14 cellular contexts compared by ENCODE assay signal in the genomic region with DNA sequence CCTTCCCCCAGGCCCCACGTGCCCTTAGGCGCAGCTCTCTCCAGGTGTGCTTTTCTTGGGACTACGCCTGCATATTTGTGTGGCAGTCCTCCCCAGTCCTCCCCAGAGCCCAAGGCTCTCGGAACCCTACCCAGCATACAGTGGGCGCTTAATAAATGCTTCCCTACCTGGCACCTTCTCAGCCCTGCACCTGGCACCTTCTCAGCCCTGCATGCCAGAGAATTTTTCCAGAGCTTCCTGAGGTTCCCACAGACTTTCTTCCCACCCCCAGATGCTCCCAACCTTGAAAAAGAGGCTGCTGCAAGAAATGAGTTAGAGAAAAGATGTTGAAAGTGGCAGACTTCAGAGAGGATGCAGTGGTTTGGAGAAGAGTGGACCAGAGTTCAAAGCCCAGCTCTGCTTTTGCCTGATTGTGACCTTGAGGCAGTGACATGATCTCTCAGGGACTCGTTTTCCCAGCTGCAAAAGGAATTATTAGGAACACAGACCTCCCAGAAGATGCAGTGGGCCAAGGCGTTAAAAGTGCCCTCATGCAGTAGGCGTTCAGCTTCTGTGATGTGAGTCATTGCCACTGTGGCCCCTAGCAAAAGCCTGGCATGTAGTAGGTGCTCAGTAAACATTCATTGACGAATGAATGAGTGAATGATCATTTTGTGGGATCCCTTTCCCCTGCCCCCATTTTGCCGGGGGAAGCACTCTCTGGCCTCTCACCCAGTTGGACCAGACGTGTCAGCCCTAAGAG.
A peak's percentile ranks its signal among the peaks of the same experiment; 100 is the strongest.
DNase-seq lines count a peak whose midpoint lies in the region; ATAC-seq and TF ChIP-seq lines count a peak whose summit lies in the region.
"Had no signal": no experiment of that assay in that cellular context is flagged by ENCODE, and none has a peak within 500 bp of the region (broad histone marks: within the 10 kb centered on the region; RNA-seq: fewer than 3 reads in every experiment).

No MANE protein-coding gene starts in this region.

- H3K9ac ChIP-seq in colonic mucosa (ENCODE audit: low read depth in 2 of 2, low read length in 2 of 2) = no peak overlapping the region
- H3K9ac ChIP-seq: BLaER1 treated with 17β-estradiol and CSF1 and Interleukin-3, amounts not matched to agents 10 nM and 100 nM had no signal

- peak; percentile 50 for ATAC-seq in activated naive CD8-positive, alpha-beta T cell treated with anti-CD3 and anti-CD28 coated beads, Interleukin-2, amount 10 ng/mL, durations not matched to agents 7 days and 5 days (ENCODE audit: low read depth)
- ATAC-seq in WTC11 (no peak), esophagus mucosa (no peak)
- ATAC-seq: CD8-positive, alpha-beta T cell; HCT116 had no signal

- CTCF ChIA-PET in WTC11 (lab: Charles Lee) = interaction anchor here (1.0 kb wide), 1 partner anchor 97 kb away, joined by 3 read pairs; no protein-coding TSS in a partner anchor

- H3K36me3 Mint-ChIP-seq in activated naive CD8-positive, alpha-beta T cell treated with anti-CD3 and anti-CD28 coated beads, Interleukin-2, amount 10 ng/mL, durations not matched to agents 7 days and 5 days = no peaks in the 10 kb centered on the region
- H3K36me3 Mint-ChIP-seq in activated naive CD8-positive, alpha-beta T cell treated with anti-CD3 and anti-CD28 coated beads for 36 hours = no peaks in the 10 kb centered on the region
- H3K36me3 Mint-ChIP-seq in WTC11 (no peaks in the 10 kb centered on the region), brain (no peaks in the 10 kb centered on the region)
- H3K36me3 Mint-ChIP-seq: CD8-positive, alpha-beta T cell had no signal

- no peak overlapping the region for H3K27ac Mint-ChIP-seq in activated naive CD8-positive, alpha-beta T cell treated with anti-CD3 and anti-CD28 coated beads, Interleukin-2, amount 10 ng/mL, durations not matched to agents 7 days and 5 days
- no peak overlapping the region for H3K27ac Mint-ChIP-seq in activated naive CD8-positive, alpha-beta T cell treated with anti-CD3 and anti-CD28 coated beads for 36 hours
- 0 out of 2 replicates have a peak overlapping the region, but pooled peaks have one; percentile 11 for H3K27ac Mint-ChIP-seq in WTC11
- peak overlapping the region in 3 of 5 experiments; percentile 14 to 81 (median 17) for H3K27ac Mint-ChIP-seq in brain
- H3K27ac Mint-ChIP-seq: B cell; CD8-positive, alpha-beta T cell; GM23338 had no signal

- H3K4me3 ChIP-seq in colonic mucosa = no peak overlapping the region
- H3K4me3 ChIP-seq: BLaER1 treated with 17β-estradiol and CSF1 and Interleukin-3, amounts not matched to agents 10 nM and 100 nM; GM23338 had no signal

- peak overlapping the region; percentile 12 for H3K4me3 Mint-ChIP-seq in activated naive CD8-positive, alpha-beta T cell treated with anti-CD3 and anti-CD28 coated beads, Interleukin-2, amount 10 ng/mL, durations not matched to agents 7 days and 5 days
- no peak overlapping the region for H3K4me3 Mint-ChIP-seq in activated naive CD8-positive, alpha-beta T cell treated with anti-CD3 and anti-CD28 coated beads for 36 hours
- H3K4me3 Mint-ChIP-seq in WTC11 (no peak overlapping the region), brain (no peak overlapping the region)
- H3K4me3 Mint-ChIP-seq: B cell; CD8-positive, alpha-beta T cell; GM23338 had no signal

- intact Hi-C loops in colonic mucosa (cut with DNase I) = no loop called here

- POLR2A ChIA-PET in activated naive CD8-positive, alpha-beta T cell treated with anti-CD3 and anti-CD28 coated beads, Interleukin-2, amount 10 ng/mL, durations not matched to agents 7 days and 5 days (lab: Charles Lee) = no interaction called here
- POLR2A ChIA-PET in WTC11 (lab: Charles Lee) = no interaction called here

- DNase-seq in activated naive CD8-positive, alpha-beta T cell treated with anti-CD3 and anti-CD28 coated beads, Interleukin-2, amount 10 ng/mL, durations not matched to agents 7 days and 5 days = no peak
- DNase-seq in activated naive CD8-positive, alpha-beta T cell treated with anti-CD3 and anti-CD28 coated beads for 36 hours = no peak
- DNase-seq in WTC11 (ENCODE audit: low spot score) (no peak), putamen (ENCODE audit: low spot score) (peak; percentile 57), colonic mucosa (no peak), DMS153 (lab: John Stamatoyannopoulos, UW) (no peak)
- DNase-seq: Calu3; CD8-positive, alpha-beta T cell had no signal

- H3K36me3 ChIP-seq in colonic mucosa = no peaks in the 10 kb centered on the region
- H3K36me3 ChIP-seq: BLaER1 treated with 17β-estradiol and CSF1 and Interleukin-3, amounts not matched to agents 10 nM and 100 nM had no signal

- H3K9me3 Mint-ChIP-seq in activated naive CD8-positive, alpha-beta T cell treated with anti-CD3 and anti-CD28 coated beads, Interleukin-2, amount 10 ng/mL, durations not matched to agents 7 days and 5 days = no peaks in the 10 kb centered on the region
- H3K9me3 Mint-ChIP-seq in activated naive CD8-positive, alpha-beta T cell treated with anti-CD3 and anti-CD28 coated beads for 36 hours = no peaks in the 10 kb centered on the region
- no peaks in the 10 kb centered on the region for H3K9me3 Mint-ChIP-seq in WTC11
- no peaks in the 10 kb centered on the region for H3K9me3 Mint-ChIP-seq in brain
- H3K9me3 Mint-ChIP-seq: CD8-positive, alpha-beta T cell; GM23338 had no signal

- TF ChIP-seq CTCF in WTC11 (IDR thresholded peaks at IDR 0.05) (no peak), brain (conservative IDR thresholded peaks at IDR 0.05) (no peak), colonic mucosa (IDR thresholded peaks at IDR 0.05) (no peak)

- H3K9me3 ChIP-seq in colonic mucosa = no peaks in the 10 kb centered on the region
- H3K9me3 ChIP-seq: BLaER1 treated with 17β-estradiol and CSF1 and Interleukin-3, amounts not matched to agents 10 nM and 100 nM had no signal

- H3K4me1 ChIP-seq in colonic mucosa = no peaks in the 10 kb centered on the region

- H3K4me1 Mint-ChIP-seq in activated naive CD8-positive, alpha-beta T cell treated with anti-CD3 and anti-CD28 coated beads, Interleukin-2, amount 10 ng/mL, durations not matched to agents 7 days and 5 days = peaks cover 15% of the 10 kb centered on the region
- H3K4me1 Mint-ChIP-seq in activated naive CD8-positive, alpha-beta T cell treated with anti-CD3 and anti-CD28 coated beads for 36 hours = no peaks in the 10 kb centered on the region
- H3K4me1 Mint-ChIP-seq in WTC11 (peaks cover 13% of the 10 kb centered on the region), brain (peaks cover 41% of the 10 kb centered on the region)
- H3K4me1 Mint-ChIP-seq: B cell had no signal

- peaks cover 14% of the 10 kb centered on the region for H3K27me3 Mint-ChIP-seq in activated naive CD8-positive, alpha-beta T cell treated with anti-CD3 and anti-CD28 coated beads, Interleukin-2, amount 10 ng/mL, durations not matched to agents 7 days and 5 days
- peaks cover 12% of the 10 kb centered on the region for H3K27me3 Mint-ChIP-seq in activated naive CD8-positive, alpha-beta T cell treated with anti-CD3 and anti-CD28 coated beads for 36 hours
- no peaks in the 10 kb centered on the region for H3K27me3 Mint-ChIP-seq in WTC11 (ENCODE audit: low read depth)
- H3K27me3 Mint-ChIP-seq in brain = peaks cover 6% of the 10 kb centered on the region

- H3K27me3 ChIP-seq in colonic mucosa = no peaks in the 10 kb centered on the region
- H3K27me3 ChIP-seq: BLaER1 treated with 17β-estradiol and CSF1 and Interleukin-3, amounts not matched to agents 10 nM and 100 nM had no signal

- H3K27ac ChIP-seq in colonic mucosa = no peak overlapping the region
- H3K27ac ChIP-seq: BLaER1 treated with 17β-estradiol and CSF1 and Interleukin-3, amounts not matched to agents 10 nM and 100 nM had no signal

TF ChIP-seq in WTC11, 78 proteins besides CTCF, POLR2A, EP300 and RAD21 (continues in another document):
- TF ChIP-seq, protein P1, sequence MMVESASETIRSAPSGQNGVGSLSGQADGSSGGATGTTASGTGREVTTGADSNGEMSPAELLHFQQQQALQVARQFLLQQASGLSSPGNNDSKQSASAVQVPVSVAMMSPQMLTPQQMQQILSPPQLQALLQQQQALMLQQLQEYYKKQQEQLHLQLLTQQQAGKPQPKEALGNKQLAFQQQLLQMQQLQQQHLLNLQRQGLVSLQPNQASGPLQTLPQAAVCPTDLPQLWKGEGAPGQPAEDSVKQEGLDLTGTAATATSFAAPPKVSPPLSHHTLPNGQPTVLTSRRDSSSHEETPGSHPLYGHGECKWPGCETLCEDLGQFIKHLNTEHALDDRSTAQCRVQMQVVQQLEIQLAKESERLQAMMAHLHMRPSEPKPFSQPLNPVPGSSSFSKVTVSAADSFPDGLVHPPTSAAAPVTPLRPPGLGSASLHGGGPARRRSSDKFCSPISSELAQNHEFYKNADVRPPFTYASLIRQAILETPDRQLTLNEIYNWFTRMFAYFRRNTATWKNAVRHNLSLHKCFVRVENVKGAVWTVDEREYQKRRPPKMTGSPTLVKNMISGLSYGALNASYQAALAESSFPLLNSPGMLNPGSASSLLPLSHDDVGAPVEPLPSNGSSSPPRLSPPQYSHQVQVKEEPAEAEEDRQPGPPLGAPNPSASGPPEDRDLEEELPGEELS (CRISPR knock-in tag; IDR thresholded peaks at IDR 0.05) = no peak
- TF ChIP-seq, protein P2, sequence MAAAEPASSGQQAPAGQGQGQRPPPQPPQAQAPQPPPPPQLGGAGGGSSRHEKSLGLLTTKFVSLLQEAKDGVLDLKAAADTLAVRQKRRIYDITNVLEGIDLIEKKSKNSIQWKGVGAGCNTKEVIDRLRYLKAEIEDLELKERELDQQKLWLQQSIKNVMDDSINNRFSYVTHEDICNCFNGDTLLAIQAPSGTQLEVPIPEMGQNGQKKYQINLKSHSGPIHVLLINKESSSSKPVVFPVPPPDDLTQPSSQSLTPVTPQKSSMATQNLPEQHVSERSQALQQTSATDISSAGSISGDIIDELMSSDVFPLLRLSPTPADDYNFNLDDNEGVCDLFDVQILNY (CRISPR knock-in tag; IDR thresholded peaks at IDR 0.05) = no peak
- TF ChIP-seq ESRRA (CRISPR knock-in tag; IDR thresholded peaks at IDR 0.05; ENCODE audit: borderline replicate concordance) (peak; percentile 21; the same call in 1 of the 2 replicates), ZNF423 (CRISPR knock-in tag; IDR thresholded peaks at IDR 0.05) (no peak), TCF7 (CRISPR knock-in tag; IDR thresholded peaks at IDR 0.05; ENCODE audit: low read depth) (no peak)
- TF ChIP-seq, protein P3, sequence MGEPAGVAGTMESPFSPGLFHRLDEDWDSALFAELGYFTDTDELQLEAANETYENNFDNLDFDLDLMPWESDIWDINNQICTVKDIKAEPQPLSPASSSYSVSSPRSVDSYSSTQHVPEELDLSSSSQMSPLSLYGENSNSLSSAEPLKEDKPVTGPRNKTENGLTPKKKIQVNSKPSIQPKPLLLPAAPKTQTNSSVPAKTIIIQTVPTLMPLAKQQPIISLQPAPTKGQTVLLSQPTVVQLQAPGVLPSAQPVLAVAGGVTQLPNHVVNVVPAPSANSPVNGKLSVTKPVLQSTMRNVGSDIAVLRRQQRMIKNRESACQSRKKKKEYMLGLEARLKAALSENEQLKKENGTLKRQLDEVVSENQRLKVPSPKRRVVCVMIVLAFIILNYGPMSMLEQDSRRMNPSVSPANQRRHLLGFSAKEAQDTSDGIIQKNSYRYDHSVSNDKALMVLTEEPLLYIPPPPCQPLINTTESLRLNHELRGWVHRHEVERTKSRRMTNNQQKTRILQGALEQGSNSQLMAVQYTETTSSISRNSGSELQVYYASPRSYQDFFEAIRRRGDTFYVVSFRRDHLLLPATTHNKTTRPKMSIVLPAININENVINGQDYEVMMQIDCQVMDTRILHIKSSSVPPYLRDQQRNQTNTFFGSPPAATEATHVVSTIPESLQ (CRISPR knock-in tag; IDR thresholded peaks at IDR 0.05) = no peak

Comparison
In these comparisons a context has a peak if more than half of its experiments do, and no peak if none do; other contexts are left out.
1. H3K27ac Mint-ChIP-seq: peak in WTC11 (single experiment) and brain (3 of 5); none in activated naive CD8-positive, alpha-beta T cell treated with anti-CD3 and anti-CD28 coated beads, Interleukin-2, amount 10 ng/mL, durations not matched to agents 7 days and 5 days (single experiment) and activated naive CD8-positive, alpha-beta T cell treated with anti-CD3 and anti-CD28 coated beads for 36 hours (single experiment).